In the genomic region with DNA sequence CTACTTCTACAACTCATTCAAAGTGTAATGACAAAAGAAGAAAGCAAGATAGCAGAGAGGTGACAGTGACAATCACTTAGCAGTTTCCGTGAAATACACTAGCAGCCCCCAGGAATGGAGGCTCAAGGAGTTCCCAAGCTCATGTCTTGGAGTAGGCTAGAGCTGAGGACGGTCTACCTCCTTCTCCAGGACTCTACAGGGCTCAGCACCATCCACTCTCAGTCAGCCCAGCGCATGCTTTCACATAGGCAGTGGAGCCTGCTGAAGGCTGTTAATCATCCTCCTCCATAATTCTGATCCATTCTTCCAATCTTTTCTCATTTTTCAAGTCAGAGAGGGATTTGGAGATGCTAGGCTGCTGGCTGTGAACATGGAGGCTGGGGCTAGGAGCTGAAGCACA, we compare ENCODE assay signal across 24 cellular contexts.
"Had no signal": no experiment of that assay in that cellular context is flagged by ENCODE, and none has a peak within 500 bp of the region (broad histone marks: within the 10 kb centered on the region; RNA-seq: fewer than 3 reads in every experiment).

No MANE protein-coding gene starts in this region.

- H3K9me3 ChIP-seq: stomach, suprapubic skin, testis, thoracic aorta, thyroid gland, tibial artery, tibial nerve, upper lobe of left lung, upper lobe of right lung, uterus, vagina had no signal

- DNase-seq: stimulated activated CD4-positive, alpha-beta T cell treated with anti-CD3 and anti-CD28 coated beads, Interleukin-2, amount 100 ng/mL, for 48 hours; stimulated activated CD4-positive, alpha-beta T cell treated with anti-CD3 and anti-CD28 coated beads, Interleukin-4, amount 100 ng/mL, for 1 hour; stimulated activated CD4-positive, alpha-beta T cell treated with anti-CD3 and anti-CD28 coated beads, Interleukin-4, amount 100 ng/mL, for 24 hours; stimulated activated CD4-positive, alpha-beta T cell treated with anti-CD3 and anti-CD28 coated beads, Interleukin-4, amount 100 ng/mL, for 4 hours; stimulated activated CD8-positive, alpha-beta memory T cell treated with anti-CD3 and anti-CD28 coated beads, Interleukin-4, amount 100 ng/mL, for 48 hours; stimulated activated naive B cell treated with anti-CD40 and anti-IgM and Interleukin-4, amounts not matched to agents 10 μg/mL and 1 μg/mL and 100 μg/mL, for 72 hours; stimulated activated naive CD4-positive, alpha-beta T cell; stimulated activated naive CD4-positive, alpha-beta T cell treated with Interleukin-2 at 50 U/mL for 16 hours; stimulated activated naive CD8-positive, alpha-beta T cell treated with anti-CD3 and anti-CD28 coated beads, Interleukin-15, amount 100 ng/mL, for 72 hours; stimulated activated naive CD8-positive, alpha-beta T cell treated with anti-CD3 and anti-CD28 coated beads, Interleukin-15, Interleukin-2, amounts not matched to agents 100 U/mL and 50 U/mL, for 24 hours; stomach; substantia nigra; testis; thyroid gland; tibial artery; transverse colon; trophoblast cell; upper lobe of left lung; upper lobe of right lung; uterus had no signal

- H3K36me3 ChIP-seq: stomach, suprapubic skin, thoracic aorta, thyroid gland, tibial artery, tibial nerve, transverse colon, upper lobe of left lung, upper lobe of right lung, uterus, vagina had no signal

- H3K4me3 ChIP-seq: stomach, suprapubic skin, testis, thoracic aorta, thyroid gland, tibial artery, tibial nerve, transverse colon, upper lobe of left lung, upper lobe of right lung, uterus, vagina had no signal

- H3K4me1 ChIP-seq: stomach, suprapubic skin, testis, thyroid gland, tibial artery, tibial nerve, transverse colon, upper lobe of left lung, upper lobe of right lung, uterus, vagina had no signal

- H3K27me3 ChIP-seq: suprapubic skin, testis, thyroid gland, tibial artery, tibial nerve, transverse colon, upper lobe of left lung, upper lobe of right lung, vagina had no signal

- H3K27ac ChIP-seq: stomach, suprapubic skin, testis, thoracic aorta, thyroid gland, tibial artery, tibial nerve, transverse colon, upper lobe of left lung, upper lobe of right lung, uterus, vagina had no signal
